ENCODE assay signal across 1 cellular context in genomic region chr4:76705497-76705896, GRCh38.
TF ChIP-seq lines count a peak whose summit lies in the region.

No MANE protein-coding gene starts in this region.

TF ChIP-seq in HCT116, 20 proteins besides CTCF, POLR2A, EP300 and RAD21 (continued from another document):
- TF ChIP-seq, protein P1, sequence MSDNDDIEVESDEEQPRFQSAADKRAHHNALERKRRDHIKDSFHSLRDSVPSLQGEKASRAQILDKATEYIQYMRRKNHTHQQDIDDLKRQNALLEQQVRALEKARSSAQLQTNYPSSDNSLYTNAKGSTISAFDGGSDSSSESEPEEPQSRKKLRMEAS (IDR thresholded peaks at IDR 0.05), result no peak
- no peak for TF ChIP-seq ZFX (IDR thresholded peaks at IDR 0.05)
- TF ChIP-seq EZH2phosphoT487 (IDR thresholded peaks at IDR 0.05; ENCODE audit: borderline replicate concordance), result no peak
- no peak for TF ChIP-seq SP1 (IDR thresholded peaks at IDR 0.05; ENCODE audit: low read depth)
- TF ChIP-seq, protein P2, sequence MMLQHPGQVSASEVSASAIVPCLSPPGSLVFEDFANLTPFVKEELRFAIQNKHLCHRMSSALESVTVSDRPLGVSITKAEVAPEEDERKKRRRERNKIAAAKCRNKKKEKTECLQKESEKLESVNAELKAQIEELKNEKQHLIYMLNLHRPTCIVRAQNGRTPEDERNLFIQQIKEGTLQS (IDR thresholded peaks at IDR 0.05), result no peak
